27 cellular contexts compared by ENCODE assay signal in the genomic region with DNA sequence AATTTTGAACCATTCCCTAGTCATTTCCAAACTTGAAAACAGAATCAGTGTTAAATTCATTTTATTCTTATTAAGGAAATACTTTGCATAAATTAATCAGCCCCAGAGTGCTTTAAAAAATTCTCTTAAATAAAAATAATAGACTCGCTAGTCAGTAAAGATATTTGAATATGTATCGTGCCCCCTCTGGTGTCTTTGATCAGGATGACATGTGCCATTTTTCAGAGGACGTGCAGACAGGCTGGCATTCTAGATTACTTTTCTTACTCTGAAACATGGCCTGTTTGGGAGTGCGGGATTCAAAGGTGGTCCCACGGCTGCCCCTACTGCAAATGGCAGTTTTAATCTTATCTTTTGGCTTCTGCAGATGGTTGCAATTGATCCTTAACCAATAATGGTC. TPM values are rescaled to one million over a fixed set of nuclear protein-coding genes. Genes with fewer than 3 reads are reported as not detected.
DNase-seq lines count a peak whose midpoint lies in the region; ATAC-seq and TF ChIP-seq lines count a peak whose summit lies in the region.
"Had no signal": no experiment of that assay in that cellular context is flagged by ENCODE, and none has a peak within 500 bp of the region (broad histone marks: within the 10 kb centered on the region; RNA-seq: fewer than 3 reads in every experiment).

No MANE protein-coding gene starts in this region.

- H3K27ac Mint-ChIP-seq in chondrocyte (ENCODE audit: unreplicated experiment), result no peak overlapping the region
- H3K27ac Mint-ChIP-seq: HFFc6 had no signal

- TF ChIP-seq EP300 in SK-N-SH (IDR thresholded peaks at IDR 0.05; ENCODE audit: borderline replicate concordance in 1 of 2, low read depth in 1 of 2, low read length in 1 of 2), result no peak

- H3K4me1 ChIP-seq in SK-N-SH (ENCODE audit: control insufficient read depth in 1 of 2, insufficient read depth in 2 of 2, low read depth in 1 of 2, low read length in 1 of 2) (no peaks in the 10 kb centered on the region), adrenal gland (replicated peaks in 1 of 2) (no peaks in the 10 kb centered on the region)
- H3K4me1 ChIP-seq: BE2C, HAP-1, Peyer's patch had no signal

- peak; percentile 32 for DNase-seq in SK-N-SH
- peak; percentile 27 for DNase-seq in NAMALWA (ENCODE audit: low spot score)
- no peak for DNase-seq in chondrocyte (ENCODE audit: low spot score)
- no peak for DNase-seq in adrenal gland
- DNase-seq in NCI-H1694 treated with DMSO at 0.1 percent for 48 hours (lab: John Stamatoyannopoulos, UW), result no peak
- DNase-seq in stimulated activated CD4-positive, alpha-beta T cell treated with anti-CD3 and anti-CD28 coated beads, Interleukin-15, amount 100 ng/mL, for 24 hours, result no peak
- no peak for DNase-seq in dermis blood vessel endothelial cell
- DNase-seq: BE2C, DMS53, EL, GDM1, GOT3, HFFc6, KBM-7, NCI-H1092, NCI-H1436, NCI-H187 treated with DMSO at 0.1 percent for 48 hours, NCI-H2107, NCI-H524 treated with DMSO at 0.1 percent for 48 hours, NCI-H82, Peyer's patch had no signal

- H3K4me1 Mint-ChIP-seq in chondrocyte (ENCODE audit: low read depth), result no peaks in the 10 kb centered on the region

- intact Hi-C loops in adrenal gland (cut with DNase I), result no loop called here

- peaks cover 16% of the 10 kb centered on the region for H3K27me3 Mint-ChIP-seq in chondrocyte (ENCODE audit: low read depth)

- H3K9me2 ChIP-seq in SK-N-SH, result no peaks in the 10 kb centered on the region

- no peaks in the 10 kb centered on the region for H3K9me3 ChIP-seq in SK-N-SH
- H3K9me3 ChIP-seq in adrenal gland (replicated peaks in 1 of 3), result no peaks in the 10 kb centered on the region
- H3K9me3 ChIP-seq: BE2C, HAP-1, Peyer's patch had no signal

- no peaks in the 10 kb centered on the region for H3K36me3 ChIP-seq in SK-N-SH (replicated peaks in 1 of 2; ENCODE audit: control insufficient read depth in 1 of 2, insufficient read depth in 2 of 2, low read length in 1 of 2)
- no peaks in the 10 kb centered on the region for H3K36me3 ChIP-seq in adrenal gland (replicated peaks in 1 of 2)
- H3K36me3 ChIP-seq: BE2C, HAP-1 had no signal

- TF ChIP-seq POLR2A in adrenal gland (IDR thresholded peaks at IDR 0.05), result no peak

- H4K20me1 ChIP-seq in SK-N-SH (ENCODE audit: insufficient read depth), result no peaks in the 10 kb centered on the region

- TF ChIP-seq CTCF in SK-N-SH (IDR thresholded peaks at IDR 0.05) (peak; percentile 29; the same call in 1 of the 2 replicates), chondrocyte (IDR thresholded peaks at IDR 0.05) (peak; percentile 53), adrenal gland (IDR thresholded peaks at IDR 0.05) (no peak)

- CTCF ChIA-PET in SK-N-SH (lab: Yijun Ruan, JAX), result no interaction called here

- 51% methylated on average over 5 of the region's 5 CpGs for WGBS in SK-N-SH (ENCODE audit: low lambda C conversion rate)
- 59 to 71% (median 62%) methylated on average over 5 of the region's 5 CpGs for WGBS in adrenal gland, 4 donors

- H3K4me3 ChIP-seq in SK-N-SH (ENCODE audit: low read depth in 2 of 2, low read length in 1 of 2) (no peak overlapping the region), adrenal gland (no peak overlapping the region)
- H3K4me3 ChIP-seq: GM12878, HAP-1, Peyer's patch had no signal

- H2AFZ ChIP-seq in SK-N-SH (ENCODE audit: low read depth), result no peak overlapping the region

- POLR2A ChIA-PET in SK-N-SH (lab: Yijun Ruan, JAX), result no interaction called here

- TF ChIP-seq RAD21 in SK-N-SH (IDR thresholded peaks at IDR 0.05; ENCODE audit: low read length), result peak; percentile 33

- H3K36me3 Mint-ChIP-seq in chondrocyte (ENCODE audit: low read depth), result peaks cover 1% of the 10 kb centered on the region

- no peaks in the 10 kb centered on the region for H3F3A ChIP-seq in SK-N-SH (replicated peaks; ENCODE audit: insufficient read depth)

- H3K27me3 ChIP-seq in SK-N-SH (ENCODE audit: insufficient read depth) (no peaks in the 10 kb centered on the region; the same call in 1 of the 2 replicates), adrenal gland (no peaks in the 10 kb centered on the region)
- H3K27me3 ChIP-seq: Peyer's patch had no signal

- no peaks in the 10 kb centered on the region for H3K79me2 ChIP-seq in SK-N-SH (ENCODE audit: insufficient read depth)

- H3K9ac ChIP-seq in SK-N-SH, result no peak overlapping the region

- H3K27ac ChIP-seq in SK-N-SH (ENCODE audit: low read depth in 2 of 2, low read length in 1 of 2) (no peak overlapping the region), adrenal gland (no peak overlapping the region)
- H3K27ac ChIP-seq: 22Rv1, Peyer's patch had no signal

- no peak overlapping the region for H3K4me2 ChIP-seq in SK-N-SH

- no peak overlapping the region for H3K4me3 Mint-ChIP-seq in chondrocyte (ENCODE audit: unreplicated experiment)
- H3K4me3 Mint-ChIP-seq: HFFc6 had no signal

- no peak for ATAC-seq in SK-N-SH treated with all-trans-retinoic acid at 6 μM for 48 hours
- ATAC-seq: GM12878 had no signal

- H3K9me3 Mint-ChIP-seq in chondrocyte (ENCODE audit: low read depth), result peaks cover 6% of the 10 kb centered on the region

TF ChIP-seq in SK-N-SH, 30 proteins besides CTCF, POLR2A, EP300 and RAD21 (continues in another document):
- TF ChIP-seq NFIC (IDR thresholded peaks at IDR 0.05; ENCODE audit: borderline replicate concordance) (no peak), EZH2phosphoT487 (IDR thresholded peaks at IDR 0.05; ENCODE audit: borderline replicate concordance, low read depth) (no peak), MEF2A (IDR thresholded peaks at IDR 0.05; ENCODE audit: borderline replicate concordance, low read depth) (no peak), CHD2 (IDR thresholded peaks at IDR 0.05; ENCODE audit: low read length, partially characterized antibody) (no peak), FOXJ3 (CRISPR knock-in tag; IDR thresholded peaks at IDR 0.05) (no peak), USF1 (IDR thresholded peaks at IDR 0.05; ENCODE audit: borderline replicate concordance, low read depth) (no peak), SIN3A (IDR thresholded peaks at IDR 0.05; ENCODE audit: borderline replicate concordance, low read depth, low read length) (no peak)

TF ChIP-seq in SK-N-SH treated with all-trans-retinoic acid at 6 μM for 48 hours, 23 proteins besides CTCF, POLR2A, EP300 and RAD21 (continues in another document):
- TF ChIP-seq ZFP3 (CRISPR knock-in tag; IDR thresholded peaks at IDR 0.05) (no peak), GLIS3 (CRISPR knock-in tag; IDR thresholded peaks at IDR 0.05) (no peak), TCF4 (CRISPR knock-in tag; IDR thresholded peaks at IDR 0.05; ENCODE audit: borderline replicate concordance) (no peak), CSRNP3 (CRISPR knock-in tag; IDR thresholded peaks at IDR 0.05) (no peak), TOX (CRISPR knock-in tag; IDR thresholded peaks at IDR 0.05; ENCODE audit: borderline replicate concordance) (no peak), ZNF8 (CRISPR knock-in tag; IDR thresholded peaks at IDR 0.05) (no peak)

RNA-seq across cellular contexts. Expression of gene MROH2A, which starts 5.5 kb away (rescaled TPM):
- polyA plus RNA-seq in SK-N-SH (2012; rRNA removed) (0.02 TPM in 1 of 2 replicates, not detected in the other), adrenal gland (under 1 TPM in 1 of 3 donors, not detected in 2; 0.13 TPM)
- not detected in 2 replicates for polyA plus RNA-seq in SK-N-SH (2012; cell fraction: cytosol; rRNA removed)
- polyA plus RNA-seq in SK-N-SH (2012; cell fraction: nucleus; rRNA removed), result 0.07 TPM in 1 of 2 replicates, not detected in the other
- total RNA-seq in chondrocyte (not detected in 3 replicates), adrenal gland (not detected), dermis blood vessel endothelial cell (not detected in 2 replicates)
- total RNA-seq: GM12878, HFFc6, HT1080, LHCN-M2 had no signal
- polyA plus RNA-seq: GM12878 had no signal

RNA-seq across cellular contexts. Expression of gene UGT1A1, which starts 12.5 kb away (rescaled TPM):
- polyA plus RNA-seq in SK-N-SH (2012; rRNA removed) (not detected in 2 replicates), adrenal gland (under 1 TPM in 1 of 3 donors, not detected in 2; 0.08 TPM)
- polyA plus RNA-seq in SK-N-SH (2012; cell fraction: cytosol; rRNA removed), result not detected in 2 replicates
- polyA plus RNA-seq in SK-N-SH (2012; cell fraction: nucleus; rRNA removed), result not detected in 2 replicates
- total RNA-seq in chondrocyte (not detected in 3 replicates), adrenal gland (under 1 TPM in 1 of 8 donors, not detected in 7; 0.52 TPM), dermis blood vessel endothelial cell (not detected in 2 replicates)
- total RNA-seq: GM12878, HFFc6, HT1080, LHCN-M2 had no signal
- polyA plus RNA-seq: GM12878 had no signal

RNA-seq across cellular contexts. Expression of gene UGT1A3, which starts 43.7 kb away (rescaled TPM):
- polyA plus RNA-seq in SK-N-SH (2012; rRNA removed), result not detected in 2 replicates
- polyA plus RNA-seq in SK-N-SH (2012; cell fraction: cytosol; rRNA removed), result not detected in 2 replicates
- polyA plus RNA-seq in SK-N-SH (2012; cell fraction: nucleus; rRNA removed), result not detected in 2 replicates
- total RNA-seq in chondrocyte, result not detected in 3 replicates
- not detected for total RNA-seq in adrenal gland
- polyA plus RNA-seq in adrenal gland, result not detected
- not detected in 2 replicates for total RNA-seq in dermis blood vessel endothelial cell
- total RNA-seq: GM12878, HFFc6, HT1080, LHCN-M2 had no signal
- polyA plus RNA-seq: GM12878 had no signal

RNA-seq across cellular contexts. Expression of gene UGT1A4, which starts 54.0 kb away (rescaled TPM):
- polyA plus RNA-seq in SK-N-SH (2012; rRNA removed) (not detected in 2 replicates), adrenal gland (not detected)
- polyA plus RNA-seq in SK-N-SH (2012; cell fraction: cytosol; rRNA removed), result not detected in 2 replicates
- polyA plus RNA-seq in SK-N-SH (2012; cell fraction: nucleus; rRNA removed), result not detected in 2 replicates
- total RNA-seq in chondrocyte (not detected in 3 replicates), adrenal gland (under 1 TPM in 1 of 8 donors, not detected in 7; 0.36 TPM), dermis blood vessel endothelial cell (0.09 TPM in 1 of 2 replicates, not detected in the other)
- total RNA-seq: GM12878, HFFc6, HT1080, LHCN-M2 had no signal
- polyA plus RNA-seq: GM12878 had no signal

RNA-seq across cellular contexts. Expression of gene UGT1A5, which starts 59.9 kb away (rescaled TPM):
- polyA plus RNA-seq in SK-N-SH (2012; rRNA removed) (not detected in 2 replicates), adrenal gland (not detected)
- polyA plus RNA-seq in SK-N-SH (2012; cell fraction: cytosol; rRNA removed), result not detected in 2 replicates
- not detected in 2 replicates for polyA plus RNA-seq in SK-N-SH (2012; cell fraction: nucleus; rRNA removed)
- total RNA-seq in chondrocyte (not detected in 3 replicates), adrenal gland (under 1 TPM in 1 of 8 donors, not detected in 7; 0.43 TPM), dermis blood vessel endothelial cell (not detected in 2 replicates)
- total RNA-seq: GM12878, HFFc6, HT1080, LHCN-M2 had no signal
- polyA plus RNA-seq: GM12878 had no signal

Comparison
In these comparisons a context has a peak if more than half of its experiments do, and no peak if none do; other contexts are left out.
1. DNase-seq: peak in SK-N-SH (single experiment) and NAMALWA (single experiment); none in chondrocyte (single experiment), adrenal gland (0 of 7), NCI-H1694 treated with DMSO at 0.1 percent for 48 hours (single experiment), stimulated activated CD4-positive, alpha-beta T cell treated with anti-CD3 and anti-CD28 coated beads, Interleukin-15, amount 100 ng/mL, for 24 hours (single experiment) and dermis blood vessel endothelial cell (single experiment).
2. CTCF ChIP-seq: peak in SK-N-SH (single experiment) and chondrocyte (single experiment); none in adrenal gland (0 of 6).